2 cellular contexts compared by ENCODE assay signal in the genomic region with DNA sequence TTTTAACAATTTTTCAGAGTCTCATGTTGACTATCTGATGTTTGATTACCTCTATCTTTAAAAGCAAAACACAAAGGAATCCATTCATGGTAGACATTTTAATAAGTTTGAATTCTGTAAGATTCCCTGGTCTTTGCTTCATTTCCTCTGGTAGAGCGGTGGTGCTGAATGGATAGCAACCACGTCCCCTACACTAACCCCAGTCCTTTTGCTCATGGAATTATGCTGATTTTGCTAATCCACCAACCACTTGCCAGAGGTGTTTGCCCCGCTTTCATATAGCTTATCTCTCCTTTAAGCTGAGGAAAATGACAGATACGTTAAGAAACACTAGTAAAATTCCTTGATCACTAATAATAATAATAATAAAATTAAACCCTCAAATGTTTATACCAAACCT.
TF ChIP-seq lines count a peak whose summit lies in the region.

No MANE protein-coding gene starts in this region.

TF ChIP-seq in IMR-90, 13 proteins besides CTCF, POLR2A, EP300 and RAD21:
- TF ChIP-seq MAFK (IDR thresholded peaks at IDR 0.05; ENCODE audit: low read depth, low read length) (peak; percentile 62), RFX5 (IDR thresholded peaks at IDR 0.05; ENCODE audit: low read depth, low read length) (no peak)
TF ChIP-seq in IMR-90: peak in this region for 1.

TF ChIP-seq in endothelial cell of umbilical vein, 7 proteins besides CTCF, POLR2A, EP300 and RAD21:
- TF ChIP-seq GATA2 (IDR thresholded peaks at IDR 0.05; ENCODE audit: insufficient read depth, insufficient read length, low read depth, low read length) (no peak), JUN (IDR thresholded peaks at IDR 0.05; ENCODE audit: borderline replicate concordance, insufficient read depth, insufficient read length, low read depth) (no peak), MYC (IDR thresholded peaks at IDR 0.05; ENCODE audit: low read depth, low read length) (no peak)
